33 cellular contexts compared by ENCODE assay signal in genomic region chr15:80576519-80577090, GRCh38.
"Had no signal": no experiment of that assay in that cellular context is flagged by ENCODE, and none has a peak within 500 bp of the region (broad histone marks: within the 10 kb centered on the region; RNA-seq: fewer than 3 reads in every experiment).

No MANE protein-coding gene starts in this region.

- H3K4me3 ChIP-seq: ascending aorta, breast epithelium, cardiac muscle cell, coronary artery, dorsolateral prefrontal cortex, esophagus muscularis mucosa, gastrocnemius medialis had no signal

- H3K4me3 Mint-ChIP-seq: activated CD4-positive, alpha-beta memory T cell treated with anti-CD3 and anti-CD28 coated beads, Interleukin-2, amount 10 ng/mL, durations not matched to agents 7 days and 5 days; activated CD4-positive, alpha-beta T cell treated with anti-CD3 and anti-CD28 coated beads for 36 hours; activated CD4-positive, alpha-beta T cell treated with anti-CD3 and anti-CD28 coated beads, Interleukin-2, amount 10 ng/mL, durations not matched to agents 24 days and 14 days; activated naive CD4-positive, alpha-beta T cell treated with anti-CD3 and anti-CD28 coated beads for 36 hours; activated naive CD4-positive, alpha-beta T cell treated with anti-CD3 and anti-CD28 coated beads, Interleukin-2, amount 50 U/mL, for 24 hours; activated naive CD8-positive, alpha-beta T cell treated with anti-CD3 and anti-CD28 coated beads for 36 hours; activated naive CD8-positive, alpha-beta T cell treated with anti-CD3 and anti-CD28 coated beads, Interleukin-2, amount 50 U/mL, for 24 hours; activated T-helper 1 cell treated with anti-CD3 and anti-CD28 coated beads, Interleukin-12 subunit alpha, Interleukin-12 subunit beta, Interleukin-2, Interleukin-4 antibody, amounts not matched to agents 30 ng/mL and 10 ng/mL and 1 ng/mL, durations not matched to agents 14 hours and 24 hours and 36 hours; brain; central memory CD8-positive, alpha-beta T cell; dendritic cell treated with granulocyte-macrophage colony-stimulating factor and Interleukin-4, amounts not matched to agents 40 ng/mL and 50 ng/mL, for 4 days; T-helper 17 cell; T-helper 2 cell treated with Interferon-gamma antibody and Interleukin-4, amounts not matched to agents 5 μg/mL and 100 μg/mL, for 36 hours had no signal

- H3K9me3 ChIP-seq: ascending aorta, breast epithelium, esophagus muscularis mucosa, gastrocnemius medialis had no signal

- H3K27ac ChIP-seq: ascending aorta, breast epithelium, cardiac muscle cell, coronary artery, esophagus muscularis mucosa, foreskin keratinocyte, gastrocnemius medialis had no signal

- H3K4me1 Mint-ChIP-seq: activated CD4-positive, alpha-beta memory T cell treated with anti-CD3 and anti-CD28 coated beads, Interleukin-2, amount 10 ng/mL, durations not matched to agents 7 days and 5 days; activated CD4-positive, alpha-beta T cell treated with anti-CD3 and anti-CD28 coated beads for 36 hours; activated CD4-positive, alpha-beta T cell treated with anti-CD3 and anti-CD28 coated beads, Interleukin-2, amount 10 ng/mL, durations not matched to agents 24 days and 14 days; activated naive CD4-positive, alpha-beta T cell treated with anti-CD3 and anti-CD28 coated beads, Interleukin-2, amount 50 U/mL, for 24 hours; activated naive CD8-positive, alpha-beta T cell treated with anti-CD3 and anti-CD28 coated beads for 36 hours; activated naive CD8-positive, alpha-beta T cell treated with anti-CD3 and anti-CD28 coated beads, Interleukin-2, amount 50 U/mL, for 24 hours; central memory CD8-positive, alpha-beta T cell; T-helper 17 cell had no signal

- H3K36me3 Mint-ChIP-seq: activated naive CD4-positive, alpha-beta T cell treated with anti-CD3 and anti-CD28 coated beads, Interleukin-2, amount 50 U/mL, for 24 hours; activated naive CD8-positive, alpha-beta T cell treated with anti-CD3 and anti-CD28 coated beads for 36 hours had no signal

- DNase-seq: activated CD4-positive, alpha-beta memory T cell treated with anti-CD3 and anti-CD28 coated beads, Interleukin-2, amount 10 ng/mL, durations not matched to agents 7 days and 5 days; activated CD4-positive, alpha-beta T cell treated with anti-CD3 and anti-CD28 coated beads for 36 hours; activated CD4-positive, alpha-beta T cell treated with anti-CD3 and anti-CD28 coated beads, Interleukin-2, amount 10 ng/mL, durations not matched to agents 24 days and 14 days; activated CD4-positive, alpha-beta T cell treated with anti-CD3 and anti-CD28 coated beads, Interleukin-2, amount 50 U/mL, for 4 hours; activated CD4-positive, CD25-positive, alpha-beta regulatory T cell; activated CD4-positive, CD25-positive, alpha-beta regulatory T cell treated with anti-CD3 and anti-CD28 coated beads, Interleukin-2, amount 50 U/mL, for 72 hours; activated effector memory CD4-positive, alpha-beta T cell treated with anti-CD3 and anti-CD28 coated beads, Interleukin-2, amount 50 U/mL, for 16 hours; activated naive CD4-positive, alpha-beta T cell treated with anti-CD3 and anti-CD28 coated beads for 36 hours; activated naive CD8-positive, alpha-beta T cell treated with anti-CD3 and anti-CD28 coated beads for 36 hours; activated naive CD8-positive, alpha-beta T cell treated with anti-CD3 and anti-CD28 coated beads, Interleukin-2, amount 50 U/mL, for 24 hours; activated T-cell treated with anti-CD3 and anti-CD28 coated beads, Interleukin-2, amount 50 U/mL, for 1 hour; activated T-cell treated with anti-CD3 and anti-CD28 coated beads, Interleukin-2, amount 50 U/mL, for 48 hours; dorsolateral prefrontal cortex; effector memory CD4-positive, alpha-beta T cell; erythroblast; foreskin keratinocyte; gastrocnemius medialis; glutamatergic neuron; T-helper 1 cell; T-helper 17 cell; T1000 had no signal

- ATAC-seq: activated CD4-positive, alpha-beta T cell treated with anti-CD3 and anti-CD28 coated beads for 36 hours; activated naive CD8-positive, alpha-beta T cell treated with anti-CD3 and anti-CD28 coated beads, Interleukin-2, amount 50 U/mL, for 24 hours; foreskin keratinocyte; gastrocnemius medialis; T-helper 17 cell had no signal

- H3K4me1 ChIP-seq: ascending aorta, breast epithelium, esophagus muscularis mucosa, gastrocnemius medialis had no signal

- H3K27me3 ChIP-seq: ascending aorta, breast epithelium, cardiac muscle cell, dorsolateral prefrontal cortex, esophagus muscularis mucosa, foreskin keratinocyte, gastrocnemius medialis had no signal

- H3K9me3 Mint-ChIP-seq: activated CD4-positive, alpha-beta memory T cell treated with anti-CD3 and anti-CD28 coated beads, Interleukin-2, amount 10 ng/mL, durations not matched to agents 7 days and 5 days; activated CD4-positive, alpha-beta T cell treated with anti-CD3 and anti-CD28 coated beads, Interleukin-2, amount 10 ng/mL, durations not matched to agents 24 days and 14 days; activated naive CD4-positive, alpha-beta T cell treated with anti-CD3 and anti-CD28 coated beads for 36 hours; activated naive CD4-positive, alpha-beta T cell treated with anti-CD3 and anti-CD28 coated beads, Interleukin-2, amount 50 U/mL, for 24 hours; activated naive CD8-positive, alpha-beta T cell treated with anti-CD3 and anti-CD28 coated beads for 36 hours; activated naive CD8-positive, alpha-beta T cell treated with anti-CD3 and anti-CD28 coated beads, Interleukin-2, amount 50 U/mL, for 24 hours; activated T-helper 1 cell treated with anti-CD3 and anti-CD28 coated beads, Interleukin-12 subunit alpha, Interleukin-12 subunit beta, Interleukin-2, Interleukin-4 antibody, amounts not matched to agents 30 ng/mL and 10 ng/mL and 1 ng/mL, durations not matched to agents 14 hours and 24 hours and 36 hours; activated T-helper 2 cell treated with anti-CD3 and anti-CD28 coated beads, Interferon-gamma antibody, Interleukin-2, Interleukin-4, amounts not matched to agents 10 μg/mL and 5 μg/mL and 100 μg/mL, durations not matched to agents 14 hours and 24 hours and 36 hours; brain; central memory CD8-positive, alpha-beta T cell; dendritic cell treated with granulocyte-macrophage colony-stimulating factor and Interleukin-4, amounts not matched to agents 40 ng/mL and 50 ng/mL, for 4 days; T-helper 2 cell treated with Interferon-gamma antibody and Interleukin-4, amounts not matched to agents 5 μg/mL and 100 μg/mL, for 36 hours had no signal

- H3K36me3 ChIP-seq: ascending aorta, breast epithelium, cardiac muscle cell, gastrocnemius medialis had no signal

- H3K27ac Mint-ChIP-seq: activated CD4-positive, alpha-beta memory T cell treated with anti-CD3 and anti-CD28 coated beads, Interleukin-2, amount 10 ng/mL, durations not matched to agents 7 days and 5 days; activated CD4-positive, alpha-beta T cell treated with anti-CD3 and anti-CD28 coated beads for 36 hours; activated CD4-positive, alpha-beta T cell treated with anti-CD3 and anti-CD28 coated beads, Interleukin-2, amount 10 ng/mL, durations not matched to agents 24 days and 14 days; activated naive CD4-positive, alpha-beta T cell treated with anti-CD3 and anti-CD28 coated beads for 36 hours; activated naive CD4-positive, alpha-beta T cell treated with anti-CD3 and anti-CD28 coated beads, Interleukin-2, amount 50 U/mL, for 24 hours; activated naive CD8-positive, alpha-beta T cell treated with anti-CD3 and anti-CD28 coated beads for 36 hours; activated naive CD8-positive, alpha-beta T cell treated with anti-CD3 and anti-CD28 coated beads, Interleukin-2, amount 50 U/mL, for 24 hours; activated T-helper 1 cell treated with anti-CD3 and anti-CD28 coated beads, Interleukin-12 subunit alpha, Interleukin-12 subunit beta, Interleukin-2, Interleukin-4 antibody, amounts not matched to agents 30 ng/mL and 10 ng/mL and 1 ng/mL, durations not matched to agents 14 hours and 24 hours and 36 hours; activated T-helper 2 cell treated with anti-CD3 and anti-CD28 coated beads, Interferon-gamma antibody, Interleukin-2, Interleukin-4, amounts not matched to agents 10 μg/mL and 5 μg/mL and 100 μg/mL, durations not matched to agents 14 hours and 24 hours and 36 hours; brain; dendritic cell treated with granulocyte-macrophage colony-stimulating factor and Interleukin-4, amounts not matched to agents 40 ng/mL and 50 ng/mL, for 4 days; T-helper 17 cell; T-helper 2 cell treated with Interferon-gamma antibody and Interleukin-4, amounts not matched to agents 5 μg/mL and 100 μg/mL, for 36 hours had no signal

- H3K27me3 Mint-ChIP-seq: activated CD4-positive, alpha-beta T cell treated with anti-CD3 and anti-CD28 coated beads, Interleukin-2, amount 10 ng/mL, durations not matched to agents 24 days and 14 days; activated naive CD8-positive, alpha-beta T cell treated with anti-CD3 and anti-CD28 coated beads for 36 hours; brain had no signal
